1 cellular context compared by ENCODE assay signal in genomic region chr14:99230271-99231141, GRCh38.
TF ChIP-seq lines count a peak whose summit lies in the region.

No MANE protein-coding gene starts in this region.

TF ChIP-seq in WTC11, 78 proteins besides CTCF, POLR2A, EP300 and RAD21 (continued from another document):
- TF ChIP-seq, protein P1, sequence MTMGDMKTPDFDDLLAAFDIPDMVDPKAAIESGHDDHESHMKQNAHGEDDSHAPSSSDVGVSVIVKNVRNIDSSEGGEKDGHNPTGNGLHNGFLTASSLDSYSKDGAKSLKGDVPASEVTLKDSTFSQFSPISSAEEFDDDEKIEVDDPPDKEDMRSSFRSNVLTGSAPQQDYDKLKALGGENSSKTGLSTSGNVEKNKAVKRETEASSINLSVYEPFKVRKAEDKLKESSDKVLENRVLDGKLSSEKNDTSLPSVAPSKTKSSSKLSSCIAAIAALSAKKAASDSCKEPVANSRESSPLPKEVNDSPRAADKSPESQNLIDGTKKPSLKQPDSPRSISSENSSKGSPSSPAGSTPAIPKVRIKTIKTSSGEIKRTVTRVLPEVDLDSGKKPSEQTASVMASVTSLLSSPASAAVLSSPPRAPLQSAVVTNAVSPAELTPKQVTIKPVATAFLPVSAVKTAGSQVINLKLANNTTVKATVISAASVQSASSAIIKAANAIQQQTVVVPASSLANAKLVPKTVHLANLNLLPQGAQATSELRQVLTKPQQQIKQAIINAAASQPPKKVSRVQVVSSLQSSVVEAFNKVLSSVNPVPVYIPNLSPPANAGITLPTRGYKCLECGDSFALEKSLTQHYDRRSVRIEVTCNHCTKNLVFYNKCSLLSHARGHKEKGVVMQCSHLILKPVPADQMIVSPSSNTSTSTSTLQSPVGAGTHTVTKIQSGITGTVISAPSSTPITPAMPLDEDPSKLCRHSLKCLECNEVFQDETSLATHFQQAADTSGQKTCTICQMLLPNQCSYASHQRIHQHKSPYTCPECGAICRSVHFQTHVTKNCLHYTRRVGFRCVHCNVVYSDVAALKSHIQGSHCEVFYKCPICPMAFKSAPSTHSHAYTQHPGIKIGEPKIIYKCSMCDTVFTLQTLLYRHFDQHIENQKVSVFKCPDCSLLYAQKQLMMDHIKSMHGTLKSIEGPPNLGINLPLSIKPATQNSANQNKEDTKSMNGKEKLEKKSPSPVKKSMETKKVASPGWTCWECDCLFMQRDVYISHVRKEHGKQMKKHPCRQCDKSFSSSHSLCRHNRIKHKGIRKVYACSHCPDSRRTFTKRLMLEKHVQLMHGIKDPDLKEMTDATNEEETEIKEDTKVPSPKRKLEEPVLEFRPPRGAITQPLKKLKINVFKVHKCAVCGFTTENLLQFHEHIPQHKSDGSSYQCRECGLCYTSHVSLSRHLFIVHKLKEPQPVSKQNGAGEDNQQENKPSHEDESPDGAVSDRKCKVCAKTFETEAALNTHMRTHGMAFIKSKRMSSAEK (CRISPR knock-in tag; IDR thresholded peaks at IDR 0.05; ENCODE audit: borderline replicate concordance) = no peak
- no peak; the same call in 1 of the 2 replicates for TF ChIP-seq ZNF423 (CRISPR knock-in tag; IDR thresholded peaks at IDR 0.05)
- no peak for TF ChIP-seq ATF6 (CRISPR knock-in tag; IDR thresholded peaks at IDR 0.05)
- no peak for TF ChIP-seq TEAD4 (CRISPR knock-in tag; IDR thresholded peaks at IDR 0.05)
- no peak for TF ChIP-seq E2F1 (CRISPR knock-in tag; IDR thresholded peaks at IDR 0.05)
